18 cellular contexts compared by ENCODE assay signal in genomic region chr6:41746068-41746467, GRCh38. TPM values are rescaled to one million over a fixed set of nuclear protein-coding genes. Genes with fewer than 3 reads are reported as not detected.
DNase-seq lines count a peak whose midpoint lies in the region; ATAC-seq, FAIRE-seq and TF ChIP-seq lines count a peak whose summit lies in the region.
"Had no signal": no experiment of that assay in that cellular context is flagged by ENCODE, and none has a peak within 500 bp of the region (broad histone marks: within the 10 kb centered on the region; RNA-seq: fewer than 3 reads in every experiment).

No MANE protein-coding gene starts in this region.

- H3K36me3 ChIP-seq in HepG2 (replicated peaks in 1 of 2; ENCODE audit: control insufficient read depth in 1 of 2, insufficient read depth in 2 of 2, low read length in 2 of 2), result no peaks in the 10 kb centered on the region
- H3K36me3 ChIP-seq in osteoblast (ENCODE audit: insufficient read depth, low read length), result no peaks in the 10 kb centered on the region
- no peaks in the 10 kb centered on the region for H3K36me3 ChIP-seq in neural progenitor cell
- H3K36me3 ChIP-seq: BLaER1 had no signal

- no peaks in the 10 kb centered on the region for H3F3A ChIP-seq in neural progenitor cell (ENCODE audit: low read depth)

- POLR2A ChIA-PET in HepG2 (lab: Yijun Ruan, JAX), result interaction anchor here (0.7 to 7.2 kb wide), 5 partner anchors 11 to 391 kb away, joined by 3 to 120 read pairs (median 5); partner anchors contain the start of genes TFEB and TOMM6

- no peaks in the 10 kb centered on the region for H3K27me3 ChIP-seq in HepG2 (ENCODE audit: control insufficient read depth in 1 of 2, insufficient read depth in 2 of 2, low read length in 2 of 2)
- H3K27me3 ChIP-seq in osteoblast (ENCODE audit: insufficient read depth, low read length), result peaks cover 2% of the 10 kb centered on the region
- no peaks in the 10 kb centered on the region for H3K27me3 ChIP-seq in neural progenitor cell
- H3K27me3 ChIP-seq: BLaER1 had no signal

- ATAC-seq in HepG2 (no peak), HG03442 (IDR thresholded peaks at IDR 0.05; ENCODE audit: unreplicated experiment) (no peak)
- ATAC-seq: CD8-positive, alpha-beta T cell; HCT116 had no signal

- CTCF ChIA-PET in HepG2 (lab: Yijun Ruan, JAX; ENCODE audit: low intra/inter-chr PET ratio, low total read pairs), result no interaction called here

- FAIRE-seq in HepG2 (lab: Jason Lieb, UNC), result no peak

- peak overlapping the region in 1 of 3 experiments; percentile 24; a peak in 1 of 6 replicates for H3K4me3 ChIP-seq in HepG2 (replicated peaks in 1 of 3; ENCODE audit: insufficient read depth in 1 of 3, low read depth in 2 of 3, low read length in 3 of 3)
- H3K4me3 ChIP-seq in osteoblast (ENCODE audit: insufficient read depth, low read length), result no peak overlapping the region
- no peak overlapping the region for H3K4me3 ChIP-seq in neural progenitor cell
- H3K4me3 ChIP-seq: BLaER1 had no signal

- TF ChIP-seq CTCF in C4-2B (conservative IDR thresholded peaks at IDR 0.05) (no peak), HepG2 (CRISPR knock-in tag; IDR thresholded peaks at IDR 0.05) (no peak), osteoblast (IDR thresholded peaks at IDR 0.05; ENCODE audit: extremely low read depth, low read depth, low read length) (no peak), neural progenitor cell (IDR thresholded peaks at IDR 0.05) (no peak)

- H3K27ac Mint-ChIP-seq in neural progenitor cell, result no peak overlapping the region
- H3K27ac Mint-ChIP-seq: CD8-positive, alpha-beta T cell; HFFc6 had no signal

- no TSS peak for BruUV-seq in HepG2 (replicated peaks; lab: Mats Ljungman, UMichigan)

- H3K4me3 Mint-ChIP-seq in neural progenitor cell, result no peak overlapping the region
- H3K4me3 Mint-ChIP-seq: CD8-positive, alpha-beta T cell; HFFc6 had no signal

- peak overlapping the region; percentile 74 for H3K9ac ChIP-seq in HepG2 (ENCODE audit: insufficient read depth, low read depth, low read length)
- H3K9ac ChIP-seq in neural progenitor cell, result no peak overlapping the region
- H3K9ac ChIP-seq: BLaER1 had no signal

- H3K36me3 Mint-ChIP-seq in neural progenitor cell, result no peaks in the 10 kb centered on the region
- H3K36me3 Mint-ChIP-seq: CD8-positive, alpha-beta T cell had no signal

- H4K20me1 ChIP-seq in HepG2 (ENCODE audit: insufficient read depth, low read length) (no peaks in the 10 kb centered on the region), osteoblast (ENCODE audit: insufficient read depth, low read length) (no peaks in the 10 kb centered on the region), neural progenitor cell (ENCODE audit: low read depth) (no peaks in the 10 kb centered on the region)
- H4K20me1 ChIP-seq: BLaER1 had no signal

- no peaks in the 10 kb centered on the region for H3K4me1 Mint-ChIP-seq in neural progenitor cell

- TF ChIP-seq POLR2A in HepG2 (IDR thresholded peaks at IDR 0.05; ENCODE audit: insufficient read depth in 1 of 2, low read depth in 2 of 2, low read length in 2 of 2), result no peak

- in situ Hi-C loops in HepG2 (cut with HindIII; ENCODE audit: extremely low pct_ligation_motif_present, low pct_unique_long_range_greater_than_20kb), result no loop called here

- H2AFZ ChIP-seq in HepG2 (ENCODE audit: low read length), result no peak overlapping the region
- H2AFZ ChIP-seq in osteoblast (ENCODE audit: low read length), result no peak overlapping the region
- H2AFZ ChIP-seq in neural progenitor cell (replicated peaks), result no peak overlapping the region

- H3K27ac ChIP-seq in C4-2B, result peak overlapping the region; percentile 96
- peak overlapping the region; percentile 91 for H3K27ac ChIP-seq in HepG2 (ENCODE audit: extremely low read length, insufficient read depth, low read length)
- no peak overlapping the region for H3K27ac ChIP-seq in osteoblast (ENCODE audit: low read depth, low read length)
- H3K27ac ChIP-seq in neural progenitor cell, result no peak overlapping the region
- H3K27ac ChIP-seq: BLaER1 had no signal

- H3K27me3 Mint-ChIP-seq in neural progenitor cell (ENCODE audit: insufficient read depth, low read depth), result peaks cover 2% of the 10 kb centered on the region

- H3K4me2 ChIP-seq in HepG2 (ENCODE audit: low read depth, low read length) (peak overlapping the region; percentile 88), osteoblast (ENCODE audit: insufficient read depth, low read length) (no peak overlapping the region), neural progenitor cell (no peak overlapping the region)
- H3K4me2 ChIP-seq: BLaER1 had no signal

- H3K4me1 ChIP-seq in HepG2 (ENCODE audit: insufficient read depth, low read length) (peaks cover 86% of the 10 kb centered on the region), osteoblast (ENCODE audit: insufficient read depth, low read length) (no peaks in the 10 kb centered on the region), neural progenitor cell (peaks cover 4% of the 10 kb centered on the region)

- TF ChIP-seq EP300 in HepG2 (IDR thresholded peaks at IDR 0.05; ENCODE audit: low read depth in 2 of 2, low read length in 2 of 2), result no peak
- no peak for TF ChIP-seq EP300 in HepG2 (CRISPR knock-in tag; IDR thresholded peaks at IDR 0.05; ENCODE audit: borderline replicate concordance)

- H3K79me2 ChIP-seq in HepG2 (ENCODE audit: insufficient read depth, low read length) (no peaks in the 10 kb centered on the region), osteoblast (ENCODE audit: insufficient read depth, low read length) (no peaks in the 10 kb centered on the region), neural progenitor cell (ENCODE audit: low read depth) (no peaks in the 10 kb centered on the region)

- intact Hi-C loops in HepG2 (cut with micrococcal nuclease; ENCODE audit: unreplicated experiment), result no loop called here

- H3K9me3 Mint-ChIP-seq in neural progenitor cell, result no peaks in the 10 kb centered on the region
- H3K9me3 Mint-ChIP-seq: CD8-positive, alpha-beta T cell; HFFc6 had no signal

- no peak for DNase-seq in HepG2 (ENCODE audit: low spot score)
- DNase-seq in osteoblast (ENCODE audit: insufficient read length, low spot score, missing footprints), result peak; percentile 54
- no peak for DNase-seq in neural progenitor cell (ENCODE audit: low spot score)
- DNase-seq in activated T-cell treated with anti-CD3 and anti-CD28 coated beads, Interleukin-2, amount 50 U/mL, for 1 hour, result no peak
- DNase-seq: 8988T; Calu3; CD8-positive, alpha-beta T cell; DMS79 treated with DMSO at 0.1 percent for 48 hours; GF-D8; GOT3; H7; HFFc6 had no signal

- H3K9me3 ChIP-seq in HepG2 (ENCODE audit: low read length) (no peaks in the 10 kb centered on the region), osteoblast (ENCODE audit: low read depth, low read length) (no peaks in the 10 kb centered on the region), neural progenitor cell (ENCODE audit: low read depth) (no peaks in the 10 kb centered on the region)
- H3K9me3 ChIP-seq: BLaER1 had no signal

- 86% methylated on average over 10 of the region's 10 CpGs for WGBS in HepG2 (ENCODE audit: low lambda C conversion rate)

- TF ChIP-seq RAD21 in HepG2 (CRISPR knock-in tag; IDR thresholded peaks at IDR 0.05), result no peak

RNA-seq across cellular contexts. Expression of gene PGC, which starts 1.1 kb away (rescaled TPM):
- total RNA-seq in HepG2 (2016; rRNA removed; fragmentation: Illumina TruSeq; extraction: Trizol) (225 and 502 TPM in 2 replicates), osteoblast (not detected in 2 replicates), neural progenitor cell (ENCODE audit: low replicate concordance) (not detected in 2 replicates)
- 33.5 and 35.5 TPM in 2 replicates for total RNA-seq in HepG2 (2016; cell fraction: cytosol; rRNA removed; fragmentation: Illumina TruSeq; extraction: Trizol; ENCODE audit: low read depth)
- total RNA-seq in HepG2 (2016; cell fraction: insoluble cytoplasmic fraction; rRNA removed; fragmentation: Illumina TruSeq; extraction: Trizol), result 215 and 502 TPM in 2 replicates
- total RNA-seq in HepG2 (2016; cell fraction: membrane; rRNA removed; fragmentation: Illumina TruSeq; extraction: Trizol), result 52.5 and 53.3 TPM in 2 replicates
- 408 and 459 TPM in 2 replicates for total RNA-seq in HepG2 (2016; cell fraction: nucleus; rRNA removed; fragmentation: Illumina TruSeq; extraction: Trizol)
- polyA plus RNA-seq in HepG2 (2011; rRNA removed), result 397 and 426 TPM in 2 replicates
- 243 and 350 TPM in 2 replicates for polyA plus RNA-seq in HepG2 (2011; cell fraction: cytosol; rRNA removed)
- 216 and 252 TPM in 2 replicates for polyA plus RNA-seq in HepG2 (2011; cell fraction: nucleus; rRNA removed)
- 62.0 and 149 TPM in 2 replicates for polyA plus RNA-seq in HepG2 (2012)
- 47.7 and 50.1 TPM in 2 replicates for polyA plus RNA-seq in HepG2 (2016; cell fraction: cytosol; fragmentation: Illumina TruSeq; extraction: Trizol; ENCODE audit: low read depth)
- polyA plus RNA-seq in HepG2 (2016; cell fraction: insoluble cytoplasmic fraction; fragmentation: Illumina TruSeq; extraction: Trizol; ENCODE audit: low read depth), result 245 and 256 TPM in 2 replicates
- 48.1 and 51.7 TPM in 2 replicates for polyA plus RNA-seq in HepG2 (2016; cell fraction: membrane; fragmentation: Illumina TruSeq; extraction: Trizol; ENCODE audit: low read depth)
- polyA plus RNA-seq in HepG2 (2016; cell fraction: nucleus; fragmentation: Illumina TruSeq; extraction: Trizol; ENCODE audit: insufficient read depth, low read depth), result 704 and 739 TPM in 2 replicates
- 0.21 and 469 TPM in 2 replicates for polyA minus RNA-seq in HepG2 (2011; rRNA and poly(A)+ RNA removed; ENCODE audit: low replicate concordance)
- 339 and 439 TPM in 2 replicates for polyA minus RNA-seq in HepG2 (2011; cell fraction: cytosol; rRNA and poly(A)+ RNA removed)
- polyA minus RNA-seq in HepG2 (2011; cell fraction: nucleus; rRNA and poly(A)+ RNA removed), result 61.8 and 63.7 TPM in 2 replicates
- total RNA-seq: A673; Calu3; CD8-positive, alpha-beta T cell; H7; HFFc6 had no signal
- polyA plus RNA-seq: AG04450 had no signal

RNA-seq across cellular contexts. Expression of gene TFEB, which starts 10.7 kb away (rescaled TPM):
- total RNA-seq in HepG2 (2016; rRNA removed; fragmentation: Illumina TruSeq; extraction: Trizol) (12.8 and 13.3 TPM in 2 replicates), osteoblast (5.1 and 5.6 TPM in 2 replicates), neural progenitor cell (ENCODE audit: low replicate concordance) (0.13 and 0.46 TPM in 2 replicates)
- 7.3 and 10.0 TPM in 2 replicates for total RNA-seq in HepG2 (2016; cell fraction: cytosol; rRNA removed; fragmentation: Illumina TruSeq; extraction: Trizol; ENCODE audit: low read depth)
- 10.9 and 15.1 TPM in 2 replicates for total RNA-seq in HepG2 (2016; cell fraction: insoluble cytoplasmic fraction; rRNA removed; fragmentation: Illumina TruSeq; extraction: Trizol)
- 15.3 and 15.8 TPM in 2 replicates for total RNA-seq in HepG2 (2016; cell fraction: membrane; rRNA removed; fragmentation: Illumina TruSeq; extraction: Trizol)
- total RNA-seq in HepG2 (2016; cell fraction: nucleus; rRNA removed; fragmentation: Illumina TruSeq; extraction: Trizol), result 9.0 and 11.5 TPM in 2 replicates
- 18.7 and 21.6 TPM in 2 replicates for polyA plus RNA-seq in HepG2 (2011; rRNA removed)
- 7.6 and 16.3 TPM in 2 replicates for polyA plus RNA-seq in HepG2 (2011; cell fraction: cytosol; rRNA removed)
- 14.8 and 19.8 TPM in 2 replicates for polyA plus RNA-seq in HepG2 (2011; cell fraction: nucleus; rRNA removed)
- 4.8 and 7.7 TPM in 2 replicates for polyA plus RNA-seq in HepG2 (2012)
- 8.4 and 9.0 TPM in 2 replicates for polyA plus RNA-seq in HepG2 (2016; cell fraction: cytosol; fragmentation: Illumina TruSeq; extraction: Trizol; ENCODE audit: low read depth)
- polyA plus RNA-seq in HepG2 (2016; cell fraction: insoluble cytoplasmic fraction; fragmentation: Illumina TruSeq; extraction: Trizol; ENCODE audit: low read depth), result 13.2 and 14.2 TPM in 2 replicates
- polyA plus RNA-seq in HepG2 (2016; cell fraction: membrane; fragmentation: Illumina TruSeq; extraction: Trizol; ENCODE audit: low read depth), result 12.3 and 14.8 TPM in 2 replicates
- polyA plus RNA-seq in HepG2 (2016; cell fraction: nucleus; fragmentation: Illumina TruSeq; extraction: Trizol; ENCODE audit: insufficient read depth, low read depth), result 26.4 and 27.9 TPM in 2 replicates
- 22.8 and 39.7 TPM in 2 replicates for polyA minus RNA-seq in HepG2 (2011; rRNA and poly(A)+ RNA removed; ENCODE audit: low replicate concordance)
- polyA minus RNA-seq in HepG2 (2011; cell fraction: cytosol; rRNA and poly(A)+ RNA removed), result 9.2 and 12.8 TPM in 2 replicates
- polyA minus RNA-seq in HepG2 (2011; cell fraction: nucleus; rRNA and poly(A)+ RNA removed), result 9.1 and 10.8 TPM in 2 replicates

RNA-seq across cellular contexts. Expression of gene FRS3, which starts 33.6 kb away (rescaled TPM):
- total RNA-seq in HepG2 (2016; rRNA removed; fragmentation: Illumina TruSeq; extraction: Trizol) (1.5 and 3.0 TPM in 2 replicates), osteoblast (1.5 and 1.8 TPM in 2 replicates), neural progenitor cell (ENCODE audit: low replicate concordance) (1.9 and 5.3 TPM in 2 replicates)
- total RNA-seq in HepG2 (2016; cell fraction: cytosol; rRNA removed; fragmentation: Illumina TruSeq; extraction: Trizol; ENCODE audit: low read depth), result 3.2 and 3.7 TPM in 2 replicates
- 1.2 and 2.7 TPM in 2 replicates for total RNA-seq in HepG2 (2016; cell fraction: insoluble cytoplasmic fraction; rRNA removed; fragmentation: Illumina TruSeq; extraction: Trizol)
- 6.5 and 6.6 TPM in 2 replicates for total RNA-seq in HepG2 (2016; cell fraction: membrane; rRNA removed; fragmentation: Illumina TruSeq; extraction: Trizol)
- total RNA-seq in HepG2 (2016; cell fraction: nucleus; rRNA removed; fragmentation: Illumina TruSeq; extraction: Trizol), result 3.2 and 4.8 TPM in 2 replicates
- polyA plus RNA-seq in HepG2 (2011; rRNA removed), result 7.1 and 7.4 TPM in 2 replicates
- 6.7 TPM in 2 replicates for polyA plus RNA-seq in HepG2 (2011; cell fraction: cytosol; rRNA removed)
- 11.2 and 14.1 TPM in 2 replicates for polyA plus RNA-seq in HepG2 (2011; cell fraction: nucleus; rRNA removed)
- 2.5 and 2.9 TPM in 2 replicates for polyA plus RNA-seq in HepG2 (2012)
- polyA plus RNA-seq in HepG2 (2016; cell fraction: cytosol; fragmentation: Illumina TruSeq; extraction: Trizol; ENCODE audit: low read depth), result 5.9 and 6.1 TPM in 2 replicates
- 3.0 and 3.6 TPM in 2 replicates for polyA plus RNA-seq in HepG2 (2016; cell fraction: insoluble cytoplasmic fraction; fragmentation: Illumina TruSeq; extraction: Trizol; ENCODE audit: low read depth)
- 10.2 and 10.3 TPM in 2 replicates for polyA plus RNA-seq in HepG2 (2016; cell fraction: membrane; fragmentation: Illumina TruSeq; extraction: Trizol; ENCODE audit: low read depth)
- 11.8 and 13.3 TPM in 2 replicates for polyA plus RNA-seq in HepG2 (2016; cell fraction: nucleus; fragmentation: Illumina TruSeq; extraction: Trizol; ENCODE audit: insufficient read depth, low read depth)
- 2.6 and 8.3 TPM in 2 replicates for polyA minus RNA-seq in HepG2 (2011; rRNA and poly(A)+ RNA removed; ENCODE audit: low replicate concordance)
- polyA minus RNA-seq in HepG2 (2011; cell fraction: cytosol; rRNA and poly(A)+ RNA removed), result 0.89 and 2.1 TPM in 2 replicates
- 3.4 and 3.5 TPM in 2 replicates for polyA minus RNA-seq in HepG2 (2011; cell fraction: nucleus; rRNA and poly(A)+ RNA removed)

RNA-seq across cellular contexts. Expression of gene PRICKLE4, which starts 34.5 kb away (rescaled TPM):
- total RNA-seq in HepG2 (2016; rRNA removed; fragmentation: Illumina TruSeq; extraction: Trizol) (1.2 TPM in 1 of 2 replicates, not detected in the other), osteoblast (0.59 TPM in 1 of 2 replicates, not detected in the other), neural progenitor cell (ENCODE audit: low replicate concordance) (1.1 TPM in 1 of 2 replicates, not detected in the other)
- 0.91 TPM in 1 of 2 replicates, not detected in the other for total RNA-seq in HepG2 (2016; cell fraction: cytosol; rRNA removed; fragmentation: Illumina TruSeq; extraction: Trizol; ENCODE audit: low read depth)
- 0.50 TPM in 1 of 2 replicates, not detected in the other for total RNA-seq in HepG2 (2016; cell fraction: insoluble cytoplasmic fraction; rRNA removed; fragmentation: Illumina TruSeq; extraction: Trizol)
- not detected in 2 replicates for total RNA-seq in HepG2 (2016; cell fraction: membrane; rRNA removed; fragmentation: Illumina TruSeq; extraction: Trizol)
- total RNA-seq in HepG2 (2016; cell fraction: nucleus; rRNA removed; fragmentation: Illumina TruSeq; extraction: Trizol), result 0.88 and 1.6 TPM in 2 replicates
- polyA plus RNA-seq in HepG2 (2011; rRNA removed), result 0.74 and 0.92 TPM in 2 replicates
- polyA plus RNA-seq in HepG2 (2011; cell fraction: cytosol; rRNA removed), result 0.15 and 0.34 TPM in 2 replicates
- polyA plus RNA-seq in HepG2 (2011; cell fraction: nucleus; rRNA removed), result 26.8 and 42.0 TPM in 2 replicates
- polyA plus RNA-seq in HepG2 (2012), result 3.7 and 5.4 TPM in 2 replicates
- not detected in 2 replicates for polyA plus RNA-seq in HepG2 (2016; cell fraction: cytosol; fragmentation: Illumina TruSeq; extraction: Trizol; ENCODE audit: low read depth)
- polyA plus RNA-seq in HepG2 (2016; cell fraction: insoluble cytoplasmic fraction; fragmentation: Illumina TruSeq; extraction: Trizol; ENCODE audit: low read depth), result not detected in 2 replicates
- not detected in 2 replicates for polyA plus RNA-seq in HepG2 (2016; cell fraction: membrane; fragmentation: Illumina TruSeq; extraction: Trizol; ENCODE audit: low read depth)
- polyA plus RNA-seq in HepG2 (2016; cell fraction: nucleus; fragmentation: Illumina TruSeq; extraction: Trizol; ENCODE audit: insufficient read depth, low read depth), result 10.5 and 24.2 TPM in 2 replicates
- 0.30 TPM in 1 of 2 replicates, not detected in the other for polyA minus RNA-seq in HepG2 (2011; rRNA and poly(A)+ RNA removed; ENCODE audit: low replicate concordance)
- polyA minus RNA-seq in HepG2 (2011; cell fraction: cytosol; rRNA and poly(A)+ RNA removed), result not detected in 2 replicates
- polyA minus RNA-seq in HepG2 (2011; cell fraction: nucleus; rRNA and poly(A)+ RNA removed), result 3.6 and 5.6 TPM in 2 replicates
- total RNA-seq: A673; CD8-positive, alpha-beta T cell; H7 had no signal
- polyA plus RNA-seq: AG04450 had no signal

RNA-seq across cellular contexts. Expression of gene TOMM6, which starts 41.4 kb away (rescaled TPM):
- total RNA-seq in HepG2 (2016; rRNA removed; fragmentation: Illumina TruSeq; extraction: Trizol) (321 and 480 TPM in 2 replicates), osteoblast (37.4 and 54.6 TPM in 2 replicates), neural progenitor cell (ENCODE audit: low replicate concordance) (177 and 182 TPM in 2 replicates)
- total RNA-seq in HepG2 (2016; cell fraction: cytosol; rRNA removed; fragmentation: Illumina TruSeq; extraction: Trizol; ENCODE audit: low read depth), result 182 and 204 TPM in 2 replicates
- total RNA-seq in HepG2 (2016; cell fraction: insoluble cytoplasmic fraction; rRNA removed; fragmentation: Illumina TruSeq; extraction: Trizol), result 330 and 503 TPM in 2 replicates
- total RNA-seq in HepG2 (2016; cell fraction: membrane; rRNA removed; fragmentation: Illumina TruSeq; extraction: Trizol), result 320 and 325 TPM in 2 replicates
- total RNA-seq in HepG2 (2016; cell fraction: nucleus; rRNA removed; fragmentation: Illumina TruSeq; extraction: Trizol), result 122 and 129 TPM in 2 replicates
- 253 and 320 TPM in 2 replicates for polyA plus RNA-seq in HepG2 (2011; rRNA removed)
- 433 and 522 TPM in 2 replicates for polyA plus RNA-seq in HepG2 (2011; cell fraction: cytosol; rRNA removed)
- 91.8 and 123 TPM in 2 replicates for polyA plus RNA-seq in HepG2 (2011; cell fraction: nucleus; rRNA removed)
- polyA plus RNA-seq in HepG2 (2012), result 249 and 333 TPM in 2 replicates
- 294 and 323 TPM in 2 replicates for polyA plus RNA-seq in HepG2 (2016; cell fraction: cytosol; fragmentation: Illumina TruSeq; extraction: Trizol; ENCODE audit: low read depth)
- 735 and 804 TPM in 2 replicates for polyA plus RNA-seq in HepG2 (2016; cell fraction: insoluble cytoplasmic fraction; fragmentation: Illumina TruSeq; extraction: Trizol; ENCODE audit: low read depth)
- polyA plus RNA-seq in HepG2 (2016; cell fraction: membrane; fragmentation: Illumina TruSeq; extraction: Trizol; ENCODE audit: low read depth), result 428 and 438 TPM in 2 replicates
- polyA plus RNA-seq in HepG2 (2016; cell fraction: nucleus; fragmentation: Illumina TruSeq; extraction: Trizol; ENCODE audit: insufficient read depth, low read depth), result 298 and 310 TPM in 2 replicates
- polyA minus RNA-seq in HepG2 (2011; rRNA and poly(A)+ RNA removed; ENCODE audit: low replicate concordance), result 74.4 and 157 TPM in 2 replicates
- polyA minus RNA-seq in HepG2 (2011; cell fraction: cytosol; rRNA and poly(A)+ RNA removed), result 41.7 and 56.4 TPM in 2 replicates
- 32.9 and 43.8 TPM in 2 replicates for polyA minus RNA-seq in HepG2 (2011; cell fraction: nucleus; rRNA and poly(A)+ RNA removed)

Comparison
In these comparisons a context has a peak if more than half of its experiments do, and no peak if none do; other contexts are left out.
1. H3K27ac ChIP-seq: peak in C4-2B (single experiment) and HepG2 (single experiment); none in osteoblast (single experiment) and neural progenitor cell (single experiment).
2. RNA of gene PGC, which starts 1.1 kb away (total RNA-seq): 33.5 to 502 TPM in HepG2; not detected in osteoblast and not detected in neural progenitor cell; every median in the first group is over 10 times any median in the second.